In genomic region chr10:124041684-124042445, GRCh38 we compare ENCODE assay signal across 20 cellular contexts. TPM values are rescaled to one million over a fixed set of nuclear protein-coding genes. Genes with fewer than 3 reads are reported as not detected.
DNase-seq lines count a peak whose midpoint lies in the region; ATAC-seq and TF ChIP-seq lines count a peak whose summit lies in the region.
"Had no signal": no experiment of that assay in that cellular context is flagged by ENCODE, and none has a peak within 500 bp of the region (broad histone marks: within the 10 kb centered on the region; RNA-seq: fewer than 3 reads in every experiment).

No MANE protein-coding gene starts in this region.

- H3K36me3 ChIP-seq in DND-41 (ENCODE audit: insufficient read depth, low read length): peaks cover 7% of the 10 kb centered on the region

- peaks cover 12% of the 10 kb centered on the region for H3K4me1 Mint-ChIP-seq in activated naive CD4-positive, alpha-beta T cell treated with anti-CD3 and anti-CD28 coated beads for 36 hours (ENCODE audit: low read depth)
- peaks cover 6% of the 10 kb centered on the region for H3K4me1 Mint-ChIP-seq in CD4-positive, alpha-beta T cell (ENCODE audit: low read depth)

- H4K20me1 ChIP-seq in DND-41 (ENCODE audit: insufficient read depth, low read length): 0 out of 2 replicates have a peak, but pooled peaks cover 4% of the 10 kb centered on the region

- H3K4me1 ChIP-seq in DND-41 (ENCODE audit: insufficient read depth, low read length) (peaks cover 31% of the 10 kb centered on the region), foreskin keratinocyte (no peaks in the 10 kb centered on the region)

- DNase-seq in AG08395 (ENCODE audit: low spot score) (peak; percentile 54), DND-41 (no peak), RWPE1 (ENCODE audit: low spot score) (no peak), foreskin keratinocyte (no peak), DMS79 (lab: John Stamatoyannopoulos, UW) (no peak)
- no peak for DNase-seq in activated naive CD4-positive, alpha-beta T cell treated with anti-CD3 and anti-CD28 coated beads for 36 hours
- DNase-seq in stimulated activated naive CD4-positive, alpha-beta T cell treated with Interleukin-2 at 50 U/mL for 16 hours (lab: John Stamatoyannopoulos, UW): no peak
- no peak for DNase-seq in CD4-positive, alpha-beta T cell
- DNase-seq: activated CD4-positive, alpha-beta T cell treated with anti-CD3 and anti-CD28 coated beads for 1 hour; activated CD8-positive, alpha-beta memory T cell treated with anti-CD3 and anti-CD28 coated beads for 24 hours; activated T-cell treated with anti-CD3 and anti-CD28 coated beads, Interleukin-2, amount 50 U/mL, for 72 hours; DMS79 treated with DMSO at 0.1 percent for 48 hours; effector memory CD8-positive, alpha-beta T cell; H9; Karpas-422; left ventricle myocardium superior; NCI-H1417 treated with DMSO at 0.1 percent for 48 hours; stimulated activated CD4-positive, alpha-beta T cell treated with anti-CD3 and anti-CD28 coated beads, Interleukin-4, amount 100 ng/mL, for 4 hours had no signal

- no peaks in the 10 kb centered on the region for H3K9me3 ChIP-seq in DND-41 (ENCODE audit: insufficient read depth, low read length, severe bottlenecking)
- no peaks in the 10 kb centered on the region for H3K9me3 ChIP-seq in CD4-positive, alpha-beta T cell (ENCODE audit: control insufficient read depth, low read length)

- CTCF ChIA-PET in RWPE1 (lab: Yijun Ruan, JAX): interaction anchor here (0.8 kb wide), 1 partner anchor 320 kb away, joined by 3 read pairs; no protein-coding TSS in a partner anchor
- CTCF ChIA-PET in activated naive CD4-positive, alpha-beta T cell treated with anti-CD3 and anti-CD28 coated beads for 36 hours (lab: Charles Lee): interaction anchor here (1.3 kb wide), 1 partner anchor 362 kb away, joined by 3 read pairs; no protein-coding TSS in a partner anchor
- CTCF ChIA-PET in CD4-positive, alpha-beta T cell (lab: Charles Lee): no interaction called here

- ATAC-seq in DND-41 (ENCODE audit: insufficient read depth, low read depth) (no peak), foreskin keratinocyte (peak; percentile 53)
- ATAC-seq in CD4-positive, alpha-beta T cell (ENCODE audit: poor library complexity): no peak
- ATAC-seq: activated naive CD4-positive, alpha-beta T cell treated with anti-CD3 and anti-CD28 coated beads, Interleukin-2, amount 50 U/mL, for 72 hours; activated T-cell treated with anti-CD3 and anti-CD28 coated beads, Interleukin-2, amount 50 U/mL, for 72 hours; effector memory CD8-positive, alpha-beta T cell; left ventricle myocardium superior had no signal

- H3K27me3 ChIP-seq in DND-41 (ENCODE audit: insufficient read depth, low read length, poor library complexity): no peaks in the 10 kb centered on the region
- H3K27me3 ChIP-seq in foreskin keratinocyte: no peaks in the 10 kb centered on the region
- no peaks in the 10 kb centered on the region for H3K27me3 ChIP-seq in CD4-positive, alpha-beta T cell (ENCODE audit: control insufficient read depth, insufficient read depth, low read length)
- H3K27me3 ChIP-seq: hepatocyte had no signal

- no peaks in the 10 kb centered on the region for H3K27me3 Mint-ChIP-seq in activated naive CD4-positive, alpha-beta T cell treated with anti-CD3 and anti-CD28 coated beads for 36 hours (ENCODE audit: low read depth)
- H3K27me3 Mint-ChIP-seq in CD4-positive, alpha-beta T cell: no peaks in the 10 kb centered on the region

- TF ChIP-seq CTCF in DND-41 (IDR thresholded peaks at IDR 0.05; ENCODE audit: borderline replicate concordance, extremely low read depth, low read length, poor library complexity, severe bottlenecking) (no peak), RWPE1 (conservative IDR thresholded peaks at IDR 0.05; ENCODE audit: low read depth) (no peak), foreskin keratinocyte (conservative IDR thresholded peaks at IDR 0.05) (no peak)
- no peak for TF ChIP-seq CTCF in CD4-positive, alpha-beta T cell (IDR thresholded peaks at IDR 0.05)

- no peak overlapping the region for H3K27ac Mint-ChIP-seq in activated naive CD4-positive, alpha-beta T cell treated with anti-CD3 and anti-CD28 coated beads for 36 hours
- no peak overlapping the region for H3K27ac Mint-ChIP-seq in CD4-positive, alpha-beta T cell
- H3K27ac Mint-ChIP-seq: activated T-cell treated with anti-CD3 and anti-CD28 coated beads, Interleukin-2, amount 50 U/mL, for 72 hours; effector memory CD8-positive, alpha-beta T cell had no signal

- no peaks in the 10 kb centered on the region for H3K36me3 Mint-ChIP-seq in activated naive CD4-positive, alpha-beta T cell treated with anti-CD3 and anti-CD28 coated beads for 36 hours (ENCODE audit: low read depth)
- no peaks in the 10 kb centered on the region for H3K36me3 Mint-ChIP-seq in CD4-positive, alpha-beta T cell (ENCODE audit: low read depth)

- H3K27ac ChIP-seq in DND-41 (ENCODE audit: low read length) (peak overlapping the region; percentile 85), RWPE1 (peak overlapping the region; percentile 71), foreskin keratinocyte (no peak overlapping the region)
- H3K27ac ChIP-seq in CD4-positive, alpha-beta T cell (ENCODE audit: low read depth, low read length): no peak overlapping the region
- H3K27ac ChIP-seq: hepatocyte had no signal

- H3K4me2 ChIP-seq in DND-41 (ENCODE audit: insufficient read depth, low read length): no peak overlapping the region
- H3K4me2 ChIP-seq: hepatocyte had no signal

- no peak overlapping the region for H2AFZ ChIP-seq in DND-41 (ENCODE audit: low read depth, low read length)
- H2AFZ ChIP-seq: hepatocyte had no signal

- 0 out of 2 replicates have a peak overlapping the region, but pooled peaks have one; percentile 3 for H3K9ac ChIP-seq in DND-41 (ENCODE audit: low read depth, low read length)

- peaks cover 7% of the 10 kb centered on the region for H3K9me3 Mint-ChIP-seq in activated naive CD4-positive, alpha-beta T cell treated with anti-CD3 and anti-CD28 coated beads for 36 hours
- H3K9me3 Mint-ChIP-seq in CD4-positive, alpha-beta T cell: peaks cover 4% of the 10 kb centered on the region
- H3K9me3 Mint-ChIP-seq: activated T-cell treated with anti-CD3 and anti-CD28 coated beads, Interleukin-2, amount 50 U/mL, for 72 hours; H9 had no signal

- H3K4me3 ChIP-seq in DND-41 (ENCODE audit: low read depth in 1 of 2, low read length in 2 of 2): no peak overlapping the region
- H3K4me3 ChIP-seq: hepatocyte had no signal

- intact Hi-C loops in activated naive CD4-positive, alpha-beta T cell treated with anti-CD3 and anti-CD28 coated beads for 36 hours (cut with micrococcal nuclease): loop anchor here (10.0 kb wide), 1 partner anchor 63 kb away; no protein-coding TSS in a partner anchor
- intact Hi-C loops in CD4-positive, alpha-beta T cell (cut with DNase I, micrococcal nuclease): no loop called here

- H3K4me3 Mint-ChIP-seq in activated naive CD4-positive, alpha-beta T cell treated with anti-CD3 and anti-CD28 coated beads for 36 hours: no peak overlapping the region
- no peak overlapping the region for H3K4me3 Mint-ChIP-seq in CD4-positive, alpha-beta T cell
- H3K4me3 Mint-ChIP-seq: activated T-cell treated with anti-CD3 and anti-CD28 coated beads, Interleukin-2, amount 50 U/mL, for 72 hours; effector memory CD8-positive, alpha-beta T cell; H9 had no signal

- POLR2A ChIA-PET in RWPE1 (lab: Yijun Ruan, JAX; ENCODE audit: low non-redundant PET): no interaction called here
- POLR2A ChIA-PET in CD4-positive, alpha-beta T cell (lab: Charles Lee): no interaction called here

- H3K79me2 ChIP-seq in DND-41 (ENCODE audit: insufficient read depth, low read length): no peaks in the 10 kb centered on the region
- H3K79me2 ChIP-seq: hepatocyte had no signal

RNA-seq across cellular contexts. Expression of gene CHST15, which starts 51.5 kb away (rescaled TPM):
- total RNA-seq in foreskin keratinocyte: 28.2 and 31.9 TPM in 2 replicates
- 13.0 and 13.4 TPM in 2 replicates for polyA plus RNA-seq in foreskin keratinocyte
- total RNA-seq in activated naive CD4-positive, alpha-beta T cell treated with anti-CD3 and anti-CD28 coated beads for 36 hours: under 1 TPM; 0.47 to 0.50 TPM
- total RNA-seq in CD4-positive, alpha-beta T cell: under 1 TPM; 0.42 to 0.52 TPM

Comparison
In these comparisons a context has a peak if more than half of its experiments do, and no peak if none do; other contexts are left out.
1. H3K27ac ChIP-seq: peak in DND-41 (single experiment) and RWPE1 (single experiment); none in foreskin keratinocyte (single experiment) and CD4-positive, alpha-beta T cell (single experiment).
2. RNA of gene CHST15, which starts 51.5 kb away (total RNA-seq): 28.2 to 31.9 TPM in foreskin keratinocyte; 0.42 to 0.52 TPM in CD4-positive, alpha-beta T cell and 0.47 to 0.50 TPM in activated naive CD4-positive, alpha-beta T cell treated with anti-CD3 and anti-CD28 coated beads for 36 hours; every median in the first group is over 10 times any median in the second.